ENCODE assay signal across 7 cellular contexts in genomic region chr7:106041140-106041717, GRCh38.
DNase-seq lines count a peak whose midpoint lies in the region; ATAC-seq and TF ChIP-seq lines count a peak whose summit lies in the region.

No MANE protein-coding gene starts in this region.

- H3K27me3 Mint-ChIP-seq in GM23338 (ENCODE audit: insufficient read depth, low read depth, poor library complexity): peaks cover 18% of the 10 kb centered on the region

- H3K27ac ChIP-seq in DND-41 (ENCODE audit: low read length): no peak overlapping the region
- no peak overlapping the region for H3K27ac ChIP-seq in GM23338 (ENCODE audit: low read depth)

- H3K9me3 Mint-ChIP-seq in GM23338: no peaks in the 10 kb centered on the region; the same call in 2 of the 3 replicates

- peaks cover 56% of the 10 kb centered on the region for H3K27me3 ChIP-seq in DND-41 (ENCODE audit: insufficient read depth, low read length, poor library complexity)
- H3K27me3 ChIP-seq in GM23338 (ENCODE audit: insufficient read depth): no peaks in the 10 kb centered on the region
- no peaks in the 10 kb centered on the region for H3K27me3 ChIP-seq in NT2/D1 (ENCODE audit: insufficient read depth, insufficient read length)

- H2AFZ ChIP-seq in DND-41 (ENCODE audit: low read depth, low read length): no peak overlapping the region
- H2AFZ ChIP-seq in GM23338: peak overlapping the region; percentile 92

- peak; percentile 44 for ATAC-seq in DND-41 (ENCODE audit: insufficient read depth, low read depth)
- ATAC-seq in GM23338: peak; percentile 75
- ATAC-seq in HG03457 (IDR thresholded peaks at IDR 0.05; ENCODE audit: unreplicated experiment): no peak

- peaks cover 3% of the 10 kb centered on the region for H3K4me1 ChIP-seq in DND-41 (ENCODE audit: insufficient read depth, low read length)
- peaks cover 4% of the 10 kb centered on the region for H3K4me1 ChIP-seq in GM23338 (ENCODE audit: insufficient read depth)
- peaks cover 4% of the 10 kb centered on the region for H3K4me1 ChIP-seq in NT2/D1 (ENCODE audit: insufficient read depth, insufficient read length)

- H3K9ac ChIP-seq in DND-41 (ENCODE audit: low read depth, low read length) (no peak overlapping the region), NT2/D1 (ENCODE audit: insufficient read length, low read depth) (no peak overlapping the region)

- H3F3A ChIP-seq in GM23338 (replicated peaks; ENCODE audit: low read depth): 0 out of 2 replicates have a peak, but pooled peaks cover 3% of the 10 kb centered on the region

- no peaks in the 10 kb centered on the region for H3K9me2 ChIP-seq in GM23338 (ENCODE audit: insufficient read depth)

- no peak overlapping the region for H3K27ac Mint-ChIP-seq in GM23338

- H3K79me2 ChIP-seq in DND-41 (ENCODE audit: insufficient read depth, low read length): no peaks in the 10 kb centered on the region
- H3K79me2 ChIP-seq in GM23338 (replicated peaks; ENCODE audit: insufficient read depth): no peaks in the 10 kb centered on the region

- H3K36me3 Mint-ChIP-seq in GM23338 (ENCODE audit: low read depth): no peaks in the 10 kb centered on the region

- no peak overlapping the region for H3K4me2 ChIP-seq in DND-41 (ENCODE audit: insufficient read depth, low read length)
- H3K4me2 ChIP-seq in GM23338: no peak overlapping the region

- H3K4me3 ChIP-seq in DND-41 (ENCODE audit: low read depth in 1 of 2, low read length in 2 of 2): no peak overlapping the region
- no peak overlapping the region for H3K4me3 ChIP-seq in GM23338
- no peak overlapping the region for H3K4me3 ChIP-seq in NT2/D1 (ENCODE audit: insufficient read length, low read depth)

- no peaks in the 10 kb centered on the region for H3K9me3 ChIP-seq in DND-41 (ENCODE audit: insufficient read depth, low read length, severe bottlenecking)
- no peaks in the 10 kb centered on the region for H3K9me3 ChIP-seq in NT2/D1 (ENCODE audit: insufficient read depth, low read length)

- no peak overlapping the region for H3K4me3 Mint-ChIP-seq in GM23338

- H3K36me3 ChIP-seq in DND-41 (ENCODE audit: insufficient read depth, low read length): no peaks in the 10 kb centered on the region
- H3K36me3 ChIP-seq in GM23338 (ENCODE audit: insufficient read depth): no peaks in the 10 kb centered on the region
- H3K36me3 ChIP-seq in NT2/D1 (ENCODE audit: insufficient read depth, insufficient read length, low read length): no peaks in the 10 kb centered on the region

- TF ChIP-seq CTCF in DND-41 (IDR thresholded peaks at IDR 0.05; ENCODE audit: borderline replicate concordance, extremely low read depth, low read length, poor library complexity, severe bottlenecking): peak; percentile 73
- TF ChIP-seq CTCF in GM23338 (conservative IDR thresholded peaks at IDR 0.05; ENCODE audit: low read depth in 2 of 2): peak; percentile 81 to 87

- DNase-seq in DND-41 (peak; percentile 33), GM23338 (ENCODE audit: low spot score) (peak; percentile 88), NT2/D1 (ENCODE audit: low read depth, low spot score) (peak; percentile 52), amniotic epithelial cell (ENCODE audit: low read depth) (peak; percentile 27), kidney tubule cell (ENCODE audit: low spot score) (peak; percentile 56), superior temporal gyrus (ENCODE audit: extremely low spot score) (peak; percentile 60)

- H4K20me1 ChIP-seq in DND-41 (ENCODE audit: insufficient read depth, low read length) (peaks cover 17% of the 10 kb centered on the region; the same call in 1 of the 2 replicates), GM23338 (replicated peaks; ENCODE audit: insufficient read depth) (no peaks in the 10 kb centered on the region)

- H3K4me1 Mint-ChIP-seq in GM23338: peaks cover 8% of the 10 kb centered on the region

TF ChIP-seq in GM23338, 12 proteins besides CTCF, POLR2A, EP300 and RAD21:
- TF ChIP-seq, protein P1, sequence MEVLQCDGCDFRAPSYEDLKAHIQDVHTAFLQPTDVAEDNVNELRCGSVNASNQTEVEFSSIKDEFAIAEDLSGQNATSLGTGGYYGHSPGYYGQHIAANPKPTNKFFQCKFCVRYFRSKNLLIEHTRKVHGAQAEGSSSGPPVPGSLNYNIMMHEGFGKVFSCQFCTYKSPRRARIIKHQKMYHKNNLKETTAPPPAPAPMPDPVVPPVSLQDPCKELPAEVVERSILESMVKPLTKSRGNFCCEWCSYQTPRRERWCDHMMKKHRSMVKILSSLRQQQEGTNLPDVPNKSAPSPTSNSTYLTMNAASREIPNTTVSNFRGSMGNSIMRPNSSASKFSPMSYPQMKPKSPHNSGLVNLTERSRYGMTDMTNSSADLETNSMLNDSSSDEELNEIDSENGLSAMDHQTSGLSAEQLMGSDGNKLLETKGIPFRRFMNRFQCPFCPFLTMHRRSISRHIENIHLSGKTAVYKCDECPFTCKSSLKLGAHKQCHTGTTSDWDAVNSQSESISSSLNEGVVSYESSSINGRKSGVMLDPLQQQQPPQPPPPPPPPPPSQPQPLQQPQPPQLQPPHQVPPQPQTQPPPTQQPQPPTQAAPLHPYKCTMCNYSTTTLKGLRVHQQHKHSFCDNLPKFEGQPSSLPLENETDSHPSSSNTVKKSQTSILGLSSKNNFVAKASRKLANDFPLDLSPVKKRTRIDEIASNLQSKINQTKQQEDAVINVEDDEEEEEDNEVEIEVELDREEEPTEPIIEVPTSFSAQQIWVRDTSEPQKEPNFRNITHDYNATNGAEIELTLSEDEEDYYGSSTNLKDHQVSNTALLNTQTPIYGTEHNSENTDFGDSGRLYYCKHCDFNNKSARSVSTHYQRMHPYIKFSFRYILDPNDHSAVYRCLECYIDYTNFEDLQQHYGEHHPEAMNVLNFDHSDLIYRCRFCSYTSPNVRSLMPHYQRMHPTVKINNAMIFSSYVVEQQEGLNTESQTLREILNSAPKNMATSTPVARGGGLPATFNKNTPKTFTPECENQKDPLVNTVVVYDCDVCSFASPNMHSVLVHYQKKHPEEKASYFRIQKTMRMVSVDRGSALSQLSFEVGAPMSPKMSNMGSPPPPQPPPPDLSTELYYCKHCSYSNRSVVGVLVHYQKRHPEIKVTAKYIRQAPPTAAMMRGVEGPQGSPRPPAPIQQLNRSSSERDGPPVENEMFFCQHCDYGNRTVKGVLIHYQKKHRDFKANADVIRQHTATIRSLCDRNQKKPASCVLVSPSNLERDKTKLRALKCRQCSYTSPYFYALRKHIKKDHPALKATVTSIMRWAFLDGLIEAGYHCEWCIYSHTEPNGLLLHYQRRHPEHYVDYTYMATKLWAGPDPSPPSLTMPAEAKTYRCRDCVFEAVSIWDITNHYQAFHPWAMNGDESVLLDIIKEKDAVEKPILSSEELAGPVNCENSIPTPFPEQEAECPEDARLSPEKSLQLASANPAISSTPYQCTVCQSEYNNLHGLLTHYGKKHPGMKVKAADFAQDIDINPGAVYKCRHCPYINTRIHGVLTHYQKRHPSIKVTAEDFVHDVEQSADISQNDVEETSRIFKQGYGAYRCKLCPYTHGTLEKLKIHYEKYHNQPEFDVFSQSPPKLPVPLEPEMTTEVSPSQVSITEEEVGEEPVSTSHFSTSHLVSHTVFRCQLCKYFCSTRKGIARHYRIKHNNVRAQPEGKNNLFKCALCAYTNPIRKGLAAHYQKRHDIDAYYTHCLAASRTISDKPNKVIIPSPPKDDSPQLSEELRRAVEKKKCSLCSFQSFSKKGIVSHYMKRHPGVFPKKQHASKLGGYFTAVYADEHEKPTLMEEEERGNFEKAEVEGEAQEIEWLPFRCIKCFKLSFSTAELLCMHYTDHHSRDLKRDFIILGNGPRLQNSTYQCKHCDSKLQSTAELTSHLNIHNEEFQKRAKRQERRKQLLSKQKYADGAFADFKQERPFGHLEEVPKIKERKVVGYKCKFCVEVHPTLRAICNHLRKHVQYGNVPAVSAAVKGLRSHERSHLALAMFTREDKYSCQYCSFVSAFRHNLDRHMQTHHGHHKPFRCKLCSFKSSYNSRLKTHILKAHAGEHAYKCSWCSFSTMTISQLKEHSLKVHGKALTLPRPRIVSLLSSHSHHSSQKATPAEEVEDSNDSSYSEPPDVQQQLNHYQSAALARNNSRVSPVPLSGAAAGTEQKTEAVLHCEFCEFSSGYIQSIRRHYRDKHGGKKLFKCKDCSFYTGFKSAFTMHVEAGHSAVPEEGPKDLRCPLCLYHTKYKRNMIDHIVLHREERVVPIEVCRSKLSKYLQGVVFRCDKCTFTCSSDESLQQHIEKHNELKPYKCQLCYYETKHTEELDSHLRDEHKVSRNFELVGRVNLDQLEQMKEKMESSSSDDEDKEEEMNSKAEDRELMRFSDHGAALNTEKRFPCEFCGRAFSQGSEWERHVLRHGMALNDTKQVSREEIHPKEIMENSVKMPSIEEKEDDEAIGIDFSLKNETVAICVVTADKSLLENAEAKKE (CRISPR knock-in tag; IDR thresholded peaks at IDR 0.05): 0 out of 2 replicates have a peak, but pooled peaks have one; percentile 16
- TF ChIP-seq NANOG (IDR thresholded peaks at IDR 0.05; ENCODE audit: borderline replicate concordance): no peak

Comparison
In these comparisons a context has a peak if more than half of its experiments do, and no peak if none do; other contexts are left out.
1. DNase-seq: peak in every context shown above with its lines; median percentile 88 in GM23338; 60 in superior temporal gyrus; 56 in kidney tubule cell; 52 in NT2/D1; 33 in DND-41; 27 in amniotic epithelial cell.